Comparison of ENCODE assay signal across 16 cellular contexts in the genomic region with DNA sequence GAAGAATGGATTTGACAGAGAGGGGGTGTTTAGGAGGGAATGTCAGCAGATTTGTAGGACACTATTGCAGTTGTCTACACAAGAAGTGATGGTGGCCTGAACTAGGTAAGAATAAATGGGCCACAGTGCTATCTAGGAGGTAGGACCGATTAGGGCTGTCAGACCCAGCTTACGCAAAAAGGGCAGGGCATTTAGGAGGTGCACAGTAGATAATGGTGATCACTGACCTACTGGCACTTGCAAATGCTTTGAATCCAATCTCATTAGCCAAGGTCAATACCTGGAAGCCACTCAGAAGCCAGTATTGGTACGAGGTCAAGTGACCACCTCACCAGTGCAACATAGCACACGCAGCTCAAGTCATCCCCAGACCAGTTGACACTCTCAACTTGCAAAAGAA.
DNase-seq lines count a peak whose midpoint lies in the region; FAIRE-seq and TF ChIP-seq lines count a peak whose summit lies in the region.
"Had no signal": no experiment of that assay in that cellular context is flagged by ENCODE, and none has a peak within 500 bp of the region (broad histone marks: within the 10 kb centered on the region; RNA-seq: fewer than 3 reads in every experiment).

No MANE protein-coding gene starts in this region.

- peaks cover 16% of the 10 kb centered on the region for H3K4me1 ChIP-seq in GM23248 (ENCODE audit: insufficient read depth)
- peaks cover 16% of the 10 kb centered on the region for H3K4me1 ChIP-seq in astrocyte (ENCODE audit: insufficient read depth, low read length)
- H3K4me1 ChIP-seq in mesenchymal stem cell (ENCODE audit: control insufficient read depth, insufficient read depth, low read depth, low read length): peaks cover 8% of the 10 kb centered on the region
- H3K4me1 ChIP-seq in Peyer's patch: no peaks in the 10 kb centered on the region
- H3K4me1 ChIP-seq: Caco-2 had no signal

- H4K20me1 ChIP-seq in GM23248 (ENCODE audit: insufficient read depth) (no peaks in the 10 kb centered on the region), astrocyte (ENCODE audit: insufficient read depth, low read length) (no peaks in the 10 kb centered on the region)

- no peak overlapping the region for H3K4me3 ChIP-seq in GM23248
- no peak overlapping the region for H3K4me3 ChIP-seq in astrocyte (ENCODE audit: insufficient read depth, low read depth, low read length)
- no peak overlapping the region for H3K4me3 ChIP-seq in mesenchymal stem cell (ENCODE audit: insufficient read depth in 1 of 2, low read depth in 1 of 2, low read length in 2 of 2)
- no peak overlapping the region for H3K4me3 ChIP-seq in Peyer's patch

- in situ Hi-C loops in GM23248 (cut with MboI) (no loop called here), KBM-7 (cut with MboI; ENCODE audit: low pct_unique_long_range_greater_than_20kb, low sequenced_read_pairs) (no loop called here)

- H3K79me1 ChIP-seq in mesenchymal stem cell (replicated peaks; ENCODE audit: low read length, poor library complexity, severe bottlenecking): peaks cover 2% of the 10 kb centered on the region

- H3K79me2 ChIP-seq in GM23248 (ENCODE audit: insufficient read depth) (no peaks in the 10 kb centered on the region), astrocyte (ENCODE audit: insufficient read depth, low read length) (no peaks in the 10 kb centered on the region)

- H2AFZ ChIP-seq in GM23248 (no peak overlapping the region), astrocyte (ENCODE audit: low read depth, low read length) (no peak overlapping the region), mesenchymal stem cell (ENCODE audit: low read depth, low read length) (no peak overlapping the region)

- no peak overlapping the region for H3K9ac ChIP-seq in GM23248
- no peak overlapping the region for H3K9ac ChIP-seq in astrocyte (ENCODE audit: low read length)
- H3K9ac ChIP-seq in mesenchymal stem cell (ENCODE audit: low read length): no peak overlapping the region

- peaks cover 35% of the 10 kb centered on the region for H3K4me1 Mint-ChIP-seq in astrocyte (ENCODE audit: low read depth, unreplicated experiment)
- H3K4me1 Mint-ChIP-seq: CD8-positive, alpha-beta memory T cell; IgD-negative memory B cell had no signal

- DNase-seq in GM23248 (no peak), astrocyte (ENCODE audit: low read depth) (no peak), mesenchymal stem cell (no peak), NOMO-1 treated with DMSO at 0.1 percent for 48 hours (lab: John Stamatoyannopoulos, UW; ENCODE audit: unreplicated experiment) (no peak), KBM-7 (no peak), Peyer's patch (no peak)
- DNase-seq: Caco-2; CD8-positive, alpha-beta memory T cell; DND-41; GDM1 had no signal

- H3K18ac ChIP-seq in mesenchymal stem cell (ENCODE audit: low read depth in 1 of 2, low read length in 2 of 2): no peak overlapping the region

- H3K36me3 ChIP-seq in GM23248 (ENCODE audit: low read depth) (no peaks in the 10 kb centered on the region), astrocyte (ENCODE audit: insufficient read depth, low read length) (no peaks in the 10 kb centered on the region), mesenchymal stem cell (ENCODE audit: control insufficient read depth in 1 of 2, insufficient read depth in 2 of 2, low read depth in 1 of 2, low read length in 2 of 2) (no peaks in the 10 kb centered on the region), Peyer's patch (no peaks in the 10 kb centered on the region)

- H3K9me3 Mint-ChIP-seq in astrocyte (ENCODE audit: unreplicated experiment): no peaks in the 10 kb centered on the region

- TF ChIP-seq CTCF in 22Rv1 (IDR thresholded peaks at IDR 0.05) (no peak), astrocyte (IDR thresholded peaks at IDR 0.05; ENCODE audit: insufficient read depth, low read depth, low read length) (no peak), Peyer's patch (IDR thresholded peaks at IDR 0.05) (no peak)

- H4K91ac ChIP-seq in mesenchymal stem cell (ENCODE audit: low read length): no peak overlapping the region

- H3K14ac ChIP-seq in mesenchymal stem cell (ENCODE audit: low read length in 2 of 2): no peak overlapping the region

- no peak overlapping the region for H3K4ac ChIP-seq in mesenchymal stem cell (ENCODE audit: low read depth in 1 of 2, low read length in 2 of 2)

- no peak for TF ChIP-seq POLR2A in Peyer's patch (IDR thresholded peaks at IDR 0.05)

- peak overlapping the region; percentile 76 for H3K27ac ChIP-seq in 22Rv1
- H3K27ac ChIP-seq in GM23248: no peak overlapping the region
- no peak overlapping the region for H3K27ac ChIP-seq in astrocyte (ENCODE audit: low read depth, low read length)
- H3K27ac ChIP-seq in mesenchymal stem cell (ENCODE audit: low read length, poor library complexity, severe bottlenecking): no peak overlapping the region
- no peak overlapping the region for H3K27ac ChIP-seq in Peyer's patch

- no peak for FAIRE-seq in astrocyte (lab: Jason Lieb, UNC)
- FAIRE-seq: A204.1, GM12892, GM19239, H54 had no signal

- WGBS in GM23248 (ENCODE audit: low coverage in 1 of 2, low lambda C conversion rate in 2 of 2, missing lambda C conversion rate in 2 of 2), 2 experiments: 73 to 77% methylated on average over 4 of the region's 4 CpGs
- WGBS in mesenchymal stem cell: 79% methylated on average over 4 of the region's 4 CpGs

- no peak overlapping the region for H2BK5ac ChIP-seq in mesenchymal stem cell (ENCODE audit: low read depth, low read length, poor library complexity, severe bottlenecking)

- H3K36me3 Mint-ChIP-seq in astrocyte (ENCODE audit: low read depth, unreplicated experiment): peaks cover 6% of the 10 kb centered on the region

- H2BK15ac ChIP-seq in mesenchymal stem cell (ENCODE audit: low read depth, poor library complexity, severe bottlenecking): no peak overlapping the region

- H3F3A ChIP-seq in GM23248 (ENCODE audit: insufficient read depth): peaks cover 12% of the 10 kb centered on the region

- H3K27me3 Mint-ChIP-seq in astrocyte (ENCODE audit: low read depth, unreplicated experiment): no peaks in the 10 kb centered on the region

- 0 out of 2 replicates have a peak, but pooled peaks cover 3% of the 10 kb centered on the region for H3K9me2 ChIP-seq in GM23248 (ENCODE audit: insufficient read depth)

- H3K23ac ChIP-seq in mesenchymal stem cell (ENCODE audit: low read length in 2 of 2): no peak overlapping the region

- H3K9me3 ChIP-seq in GM23248 (ENCODE audit: low read depth) (no peaks in the 10 kb centered on the region), astrocyte (ENCODE audit: insufficient read depth, low read depth, low read length) (peaks cover 4% of the 10 kb centered on the region), mesenchymal stem cell (ENCODE audit: control insufficient read depth, low read length) (no peaks in the 10 kb centered on the region), Peyer's patch (no peaks in the 10 kb centered on the region)
- H3K9me3 ChIP-seq: Caco-2 had no signal

- no peak overlapping the region for H3K4me3 Mint-ChIP-seq in astrocyte (ENCODE audit: unreplicated experiment)
- H3K4me3 Mint-ChIP-seq: CD8-positive, alpha-beta memory T cell; IgD-negative memory B cell had no signal

- H2BK120ac ChIP-seq in mesenchymal stem cell (ENCODE audit: low read depth, low read length): no peak overlapping the region

- peak overlapping the region; percentile 19 for H4K8ac ChIP-seq in mesenchymal stem cell (ENCODE audit: low read length)

- H3K4me2 ChIP-seq in GM23248 (ENCODE audit: unreplicated experiment) (peak overlapping the region; percentile 30), astrocyte (ENCODE audit: low read length) (peak overlapping the region; percentile 46), mesenchymal stem cell (ENCODE audit: low read length, poor library complexity, severe bottlenecking) (no peak overlapping the region)

- H3K27me3 ChIP-seq in GM23248 (replicated peaks; ENCODE audit: insufficient read depth) (no peaks in the 10 kb centered on the region), astrocyte (ENCODE audit: insufficient read depth, low read length) (no peaks in the 10 kb centered on the region), mesenchymal stem cell (ENCODE audit: control insufficient read depth in 1 of 2, insufficient read depth in 1 of 2, low read length in 2 of 2) (no peaks in the 10 kb centered on the region), Peyer's patch (no peaks in the 10 kb centered on the region)

- H2AK5ac ChIP-seq in mesenchymal stem cell (ENCODE audit: low read length, severe bottlenecking): peak overlapping the region; percentile 20

- H2BK12ac ChIP-seq in mesenchymal stem cell (ENCODE audit: low read length in 2 of 2): peak overlapping the region in 1 of 2 experiments; percentile 4

- H3K27ac Mint-ChIP-seq in astrocyte (ENCODE audit: unreplicated experiment): no peak overlapping the region
- H3K27ac Mint-ChIP-seq: CD8-positive, alpha-beta memory T cell; IgD-negative memory B cell had no signal
